ENCODE assay signal across 17 cellular contexts in the genomic region with DNA sequence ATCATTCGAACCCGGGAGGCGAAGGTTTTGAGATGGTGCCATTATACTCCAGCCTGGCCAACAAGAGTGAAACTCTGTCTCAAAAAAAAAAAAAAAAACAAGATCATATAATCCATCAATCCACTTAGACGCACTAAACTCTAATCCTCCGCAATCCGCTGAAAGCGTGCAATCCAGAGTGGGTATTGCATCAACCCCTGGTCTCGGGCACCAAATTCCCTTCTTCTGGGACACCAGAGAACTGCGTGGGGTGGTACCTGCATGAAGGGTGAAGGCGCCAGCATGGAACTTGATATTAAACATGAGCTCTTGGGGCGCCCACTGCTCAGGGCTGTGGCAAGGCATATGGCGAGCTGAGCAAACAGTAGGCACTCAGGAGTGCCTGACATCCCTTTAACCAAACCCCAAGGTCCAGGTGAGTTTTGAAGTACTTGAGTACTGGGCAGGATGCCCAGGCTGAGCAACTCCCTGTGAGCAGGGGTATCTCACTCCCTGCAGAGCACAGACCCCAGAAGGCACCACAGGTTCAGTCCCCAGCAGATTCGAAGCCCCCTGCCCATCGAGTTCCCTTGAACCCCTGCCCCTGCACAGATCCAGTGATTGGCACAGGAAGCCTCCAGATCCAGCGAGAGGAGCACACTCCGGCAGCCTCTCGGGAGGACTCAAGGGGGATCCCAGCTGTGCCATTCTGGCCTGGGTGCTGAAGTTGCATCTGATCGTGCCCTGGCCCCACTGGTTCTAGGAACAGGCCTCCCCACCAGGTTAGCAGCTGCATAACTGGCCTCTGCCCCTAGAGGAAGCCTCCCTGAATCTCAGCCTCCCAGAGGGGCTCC. TPM values are rescaled to one million over a fixed set of nuclear protein-coding genes. Genes with fewer than 3 reads are reported as not detected.
"Had no signal": no experiment of that assay in that cellular context is flagged by ENCODE, and none has a peak within 500 bp of the region (broad histone marks: within the 10 kb centered on the region; RNA-seq: fewer than 3 reads in every experiment).

No MANE protein-coding gene starts in this region.

- H3K4me3 Mint-ChIP-seq: activated naive CD4-positive, alpha-beta T cell treated with anti-CD3 and anti-CD28 coated beads, Interleukin-2, amount 10 ng/mL, durations not matched to agents 7 days and 5 days; activated T-helper 1 cell treated with anti-CD3 and anti-CD28 coated beads, Interleukin-12 subunit alpha, Interleukin-12 subunit beta, Interleukin-2, Interleukin-4 antibody, amounts not matched to agents 30 ng/mL and 10 ng/mL and 1 ng/mL, durations not matched to agents 14 hours and 24 hours and 36 hours; nephron; stimulated activated naive CD8-positive, alpha-beta T cell treated with anti-CD3 and anti-CD28 coated beads, Interleukin-15, amount 100 ng/mL, for 72 hours; T-helper 2 cell treated with Interferon-gamma antibody and Interleukin-4, amounts not matched to agents 5 μg/mL and 100 μg/mL, for 36 hours had no signal

- DNase-seq: activated CD4-positive, alpha-beta T cell treated with anti-CD3 and anti-CD28 coated beads for 1 hour; activated CD4-positive, alpha-beta T cell treated with anti-CD3 and anti-CD28 coated beads, Interleukin-2, amount 50 U/mL, for 48 hours; activated naive CD4-positive, alpha-beta T cell treated with anti-CD3 and anti-CD28 coated beads, Interleukin-2, amount 10 ng/mL, durations not matched to agents 7 days and 5 days; effector CD4-positive, alpha-beta T cell; foreskin melanocyte; occipital lobe; psoas muscle; stimulated activated CD4-positive, alpha-beta T cell treated with anti-CD3 and anti-CD28 coated beads, Interleukin-2, amount 100 ng/mL, for 24 hours; stimulated activated naive CD8-positive, alpha-beta T cell treated with anti-CD3 and anti-CD28 coated beads, Interleukin-15, amount 100 ng/mL, for 72 hours; testis had no signal

- FAIRE-seq: colon, urothelium cell line had no signal

- H3K36me3 Mint-ChIP-seq: activated naive CD4-positive, alpha-beta T cell treated with anti-CD3 and anti-CD28 coated beads, Interleukin-2, amount 10 ng/mL, durations not matched to agents 7 days and 5 days had no signal

- H3K9me3 Mint-ChIP-seq: activated naive CD4-positive, alpha-beta T cell treated with anti-CD3 and anti-CD28 coated beads, Interleukin-2, amount 10 ng/mL, durations not matched to agents 7 days and 5 days; activated T-helper 1 cell treated with anti-CD3 and anti-CD28 coated beads, Interleukin-12 subunit alpha, Interleukin-12 subunit beta, Interleukin-2, Interleukin-4 antibody, amounts not matched to agents 30 ng/mL and 10 ng/mL and 1 ng/mL, durations not matched to agents 14 hours and 24 hours and 36 hours; stimulated activated naive CD8-positive, alpha-beta T cell treated with anti-CD3 and anti-CD28 coated beads, Interleukin-15, amount 100 ng/mL, for 72 hours; T-helper 2 cell treated with Interferon-gamma antibody and Interleukin-4, amounts not matched to agents 5 μg/mL and 100 μg/mL, for 36 hours had no signal

- H3K27ac Mint-ChIP-seq: activated naive CD4-positive, alpha-beta T cell treated with anti-CD3 and anti-CD28 coated beads, Interleukin-2, amount 10 ng/mL, durations not matched to agents 7 days and 5 days; activated T-helper 1 cell treated with anti-CD3 and anti-CD28 coated beads, Interleukin-12 subunit alpha, Interleukin-12 subunit beta, Interleukin-2, Interleukin-4 antibody, amounts not matched to agents 30 ng/mL and 10 ng/mL and 1 ng/mL, durations not matched to agents 14 hours and 24 hours and 36 hours; nephron; T-helper 2 cell treated with Interferon-gamma antibody and Interleukin-4, amounts not matched to agents 5 μg/mL and 100 μg/mL, for 36 hours had no signal

- H3K4me1 Mint-ChIP-seq: activated naive CD4-positive, alpha-beta T cell treated with anti-CD3 and anti-CD28 coated beads, Interleukin-2, amount 10 ng/mL, durations not matched to agents 7 days and 5 days; stimulated activated naive CD8-positive, alpha-beta T cell treated with anti-CD3 and anti-CD28 coated beads, Interleukin-15, amount 100 ng/mL, for 72 hours had no signal

- ATAC-seq: psoas muscle; stimulated activated naive CD8-positive, alpha-beta T cell treated with anti-CD3 and anti-CD28 coated beads, Interleukin-15, amount 100 ng/mL, for 72 hours had no signal

RNA-seq across cellular contexts. Expression of a gene that starts 8.0 kb away (rescaled TPM):
- total RNA-seq: activated T-helper 1 cell treated with anti-CD3 and anti-CD28 coated beads, Interleukin-12 subunit alpha, Interleukin-12 subunit beta, Interleukin-2, Interleukin-4 antibody, amounts not matched to agents 30 ng/mL and 10 ng/mL and 1 ng/mL, durations not matched to agents 14 hours and 24 hours and 36 hours; cardiac muscle cell; occipital lobe; psoas muscle had no signal

RNA-seq across cellular contexts. Expression of a gene that starts 23.7 kb away (rescaled TPM):
- total RNA-seq: activated T-helper 1 cell treated with anti-CD3 and anti-CD28 coated beads, Interleukin-12 subunit alpha, Interleukin-12 subunit beta, Interleukin-2, Interleukin-4 antibody, amounts not matched to agents 30 ng/mL and 10 ng/mL and 1 ng/mL, durations not matched to agents 14 hours and 24 hours and 36 hours had no signal

RNA-seq across cellular contexts. Expression of a gene that starts 56.3 kb away (rescaled TPM):
- total RNA-seq: activated T-helper 1 cell treated with anti-CD3 and anti-CD28 coated beads, Interleukin-12 subunit alpha, Interleukin-12 subunit beta, Interleukin-2, Interleukin-4 antibody, amounts not matched to agents 30 ng/mL and 10 ng/mL and 1 ng/mL, durations not matched to agents 14 hours and 24 hours and 36 hours; cardiac muscle cell; occipital lobe had no signal

RNA-seq across cellular contexts. Expression of a gene that starts 57.3 kb away (rescaled TPM):
- total RNA-seq: activated T-helper 1 cell treated with anti-CD3 and anti-CD28 coated beads, Interleukin-12 subunit alpha, Interleukin-12 subunit beta, Interleukin-2, Interleukin-4 antibody, amounts not matched to agents 30 ng/mL and 10 ng/mL and 1 ng/mL, durations not matched to agents 14 hours and 24 hours and 36 hours; cardiac muscle cell; occipital lobe; psoas muscle; right lobe of liver had no signal
